ENCODE assay signal across 9 cellular contexts in the genomic region with DNA sequence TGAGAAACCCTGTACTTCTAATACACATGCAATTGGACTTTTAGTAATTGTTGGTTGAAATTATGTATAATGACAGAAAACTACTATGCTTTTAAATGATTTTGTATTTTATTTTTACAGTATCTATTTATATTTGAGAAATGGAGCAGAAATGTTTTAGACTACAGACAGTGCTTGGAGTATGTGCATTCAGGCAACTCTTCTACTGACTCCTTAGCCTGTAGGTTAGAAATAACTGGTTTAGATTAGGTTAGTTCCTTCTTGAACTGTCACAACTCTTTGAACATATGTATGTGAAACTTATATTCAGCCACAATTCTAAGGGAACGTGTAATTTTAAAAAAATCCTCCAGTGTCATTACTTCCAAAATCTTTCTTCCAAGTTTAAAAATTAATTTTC. TPM values are rescaled to one million over a fixed set of nuclear protein-coding genes. Genes with fewer than 3 reads are reported as not detected.
DNase-seq lines count a peak whose midpoint lies in the region; ATAC-seq and TF ChIP-seq lines count a peak whose summit lies in the region.
"Had no signal": no experiment of that assay in that cellular context is flagged by ENCODE, and none has a peak within 500 bp of the region (broad histone marks: within the 10 kb centered on the region; RNA-seq: fewer than 3 reads in every experiment).

No MANE protein-coding gene starts in this region.

- peak overlapping the region in 1 of 4 donors; percentile 96 for H3K27ac ChIP-seq in gastroesophageal sphincter

- peak overlapping the region; percentile 98 for H3K4me3 Mint-ChIP-seq in activated CD4-positive, alpha-beta T cell treated with anti-CD3 and anti-CD28 coated beads for 36 hours
- H3K4me3 Mint-ChIP-seq in T-helper 2 cell treated with Interferon-gamma antibody and Interleukin-4, amounts not matched to agents 5 μg/mL and 100 μg/mL, for 36 hours: peak overlapping the region; percentile 99

- ATAC-seq in activated CD4-positive, alpha-beta T cell treated with anti-CD3 and anti-CD28 coated beads for 36 hours: no peak
- ATAC-seq in gastroesophageal sphincter (no peak), GM21515 (IDR thresholded peaks at IDR 0.05; ENCODE audit: unreplicated experiment) (no peak)

- H3K27me3 ChIP-seq in gastroesophageal sphincter: no peaks in the 10 kb centered on the region

- H3K36me3 ChIP-seq in gastroesophageal sphincter: no peaks in the 10 kb centered on the region

- H3K4me1 Mint-ChIP-seq in activated CD4-positive, alpha-beta T cell treated with anti-CD3 and anti-CD28 coated beads for 36 hours: peaks cover 55% of the 10 kb centered on the region
- H3K4me1 Mint-ChIP-seq in T-helper 2 cell treated with Interferon-gamma antibody and Interleukin-4, amounts not matched to agents 5 μg/mL and 100 μg/mL, for 36 hours (ENCODE audit: low read depth): peaks cover 52% of the 10 kb centered on the region

- DNase-seq in activated CD4-positive, alpha-beta T cell treated with anti-CD3 and anti-CD28 coated beads for 36 hours: no peak
- no peak for DNase-seq in activated CD4-positive, alpha-beta T cell treated with anti-CD3 and anti-CD28 coated beads for 4 hours
- no peak for DNase-seq in T-helper 2 cell treated with Interferon-gamma antibody and Interleukin-4, amounts not matched to agents 5 μg/mL and 100 μg/mL, for 36 hours (ENCODE audit: low spot score)
- DNase-seq in superior temporal gyrus (ENCODE audit: extremely low spot score) (peak; percentile 25), amniotic stem cell (lab: John Stamatoyannopoulos, UW) (no peak), NCI-H2029 treated with DMSO at 0.1 percent for 48 hours (lab: John Stamatoyannopoulos, UW) (no peak)
- DNase-seq: stimulated activated naive CD4-positive, alpha-beta T cell treated with Interleukin-2 at 50 U/mL for 16 hours had no signal

- H3K9me3 Mint-ChIP-seq in activated CD4-positive, alpha-beta T cell treated with anti-CD3 and anti-CD28 coated beads for 36 hours (ENCODE audit: low read depth): no peaks in the 10 kb centered on the region
- H3K9me3 Mint-ChIP-seq in T-helper 2 cell treated with Interferon-gamma antibody and Interleukin-4, amounts not matched to agents 5 μg/mL and 100 μg/mL, for 36 hours: no peaks in the 10 kb centered on the region

- H3K9me3 ChIP-seq in gastroesophageal sphincter: no peaks in the 10 kb centered on the region

- peaks cover 6 to 54% (median 13%) of the 10 kb centered on the region in 3 donors for H3K4me1 ChIP-seq in gastroesophageal sphincter

- peaks cover 14% of the 10 kb centered on the region for H3K36me3 Mint-ChIP-seq in activated CD4-positive, alpha-beta T cell treated with anti-CD3 and anti-CD28 coated beads for 36 hours (ENCODE audit: low read depth)
- H3K36me3 Mint-ChIP-seq in T-helper 2 cell treated with Interferon-gamma antibody and Interleukin-4, amounts not matched to agents 5 μg/mL and 100 μg/mL, for 36 hours (ENCODE audit: low read depth): peaks cover 45% of the 10 kb centered on the region

- CTCF ChIA-PET in activated CD4-positive, alpha-beta T cell treated with anti-CD3 and anti-CD28 coated beads for 36 hours (lab: Charles Lee): interaction anchor here (1.2 to 2.2 kb wide), 2 partner anchors 74 to 83 kb away, joined by 6 to 13 read pairs; partner anchors contain the start of genes MED21 and TM7SF3

- H3K4me3 ChIP-seq in gastroesophageal sphincter: peak overlapping the region; percentile 87 to 98

- H3K27me3 Mint-ChIP-seq in activated CD4-positive, alpha-beta T cell treated with anti-CD3 and anti-CD28 coated beads for 36 hours: no peaks in the 10 kb centered on the region
- H3K27me3 Mint-ChIP-seq in T-helper 2 cell treated with Interferon-gamma antibody and Interleukin-4, amounts not matched to agents 5 μg/mL and 100 μg/mL, for 36 hours (ENCODE audit: low read depth): no peaks in the 10 kb centered on the region

- TF ChIP-seq CTCF in gastroesophageal sphincter (IDR thresholded peaks at IDR 0.05): no peak

- intact Hi-C loops in activated CD4-positive, alpha-beta T cell treated with anti-CD3 and anti-CD28 coated beads for 36 hours (cut with DNase I, micrococcal nuclease): loop anchor here (1.0 to 10.0 kb wide), 7 partner anchors 7 to 1888 kb away; partner anchors contain the start of genes MED21 (in 1 of the 2) and MRPS35 (in 1 of the 2)

- TF ChIP-seq EP300 in gastroesophageal sphincter (IDR thresholded peaks at IDR 0.05): no peak

- WGBS in gastroesophageal sphincter (ENCODE audit: low coverage in 1 of 2), 2 donors: 16 to 24% methylated on average over 1 of the region's 1 CpG

- TF ChIP-seq POLR2A in gastroesophageal sphincter (IDR thresholded peaks at IDR 0.05): no peak

- H3K27ac Mint-ChIP-seq in activated CD4-positive, alpha-beta T cell treated with anti-CD3 and anti-CD28 coated beads for 36 hours: peak overlapping the region; percentile 47
- H3K27ac Mint-ChIP-seq in T-helper 2 cell treated with Interferon-gamma antibody and Interleukin-4, amounts not matched to agents 5 μg/mL and 100 μg/mL, for 36 hours: peak overlapping the region; percentile 94

- POLR2A ChIA-PET in activated CD4-positive, alpha-beta T cell treated with anti-CD3 and anti-CD28 coated beads for 36 hours (lab: Charles Lee): no interaction called here

RNA-seq across cellular contexts. Expression of gene FGFR1OP2, which starts 1.7 kb away (rescaled TPM):
- total RNA-seq in activated CD4-positive, alpha-beta T cell treated with anti-CD3 and anti-CD28 coated beads for 36 hours: 10 to 100 TPM; 38.5 to 43.1 TPM
- 100 to 1,000 TPM in 1 of 4 donors, 10 to 100 TPM in 3; 57.7 to 127 (median 75.1) TPM for total RNA-seq in gastroesophageal sphincter

RNA-seq across cellular contexts. Expression of gene INTS13, which starts 2.2 kb away (rescaled TPM):
- 10 to 100 TPM; 66.3 to 71.5 TPM for total RNA-seq in activated CD4-positive, alpha-beta T cell treated with anti-CD3 and anti-CD28 coated beads for 36 hours
- total RNA-seq in gastroesophageal sphincter: 10 to 100 TPM; 12.4 to 41.6 (median 32.5) TPM
